ENCODE assay signal across 2 cellular contexts in the genomic region with DNA sequence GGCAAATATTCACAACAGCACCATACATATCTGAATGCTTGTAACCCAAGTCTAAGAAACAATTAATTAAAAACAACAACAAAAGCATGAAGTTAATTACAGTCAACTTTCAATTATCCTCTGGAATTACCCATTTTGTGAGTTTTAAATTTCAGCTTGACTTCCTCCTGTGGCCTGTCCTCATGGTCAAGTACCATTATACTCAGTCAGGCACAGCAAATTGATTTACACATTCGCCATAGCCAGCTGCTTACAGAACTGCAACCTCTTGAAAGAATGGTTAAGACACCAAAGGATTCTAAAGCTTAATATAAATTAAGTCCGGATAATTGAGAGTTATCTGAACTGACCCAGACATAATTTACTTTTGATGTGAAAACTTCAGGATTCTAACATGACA.
TF ChIP-seq lines count a peak whose summit lies in the region.

No MANE protein-coding gene starts in this region.

TF ChIP-seq in GM23338, 12 proteins besides CTCF, POLR2A, EP300 and RAD21:
- TF ChIP-seq REST (IDR thresholded peaks at IDR 0.05; ENCODE audit: unreplicated experiment) (no peak), NANOG (IDR thresholded peaks at IDR 0.05; ENCODE audit: borderline replicate concordance) (no peak), STAT1 (IDR thresholded peaks at IDR 0.05; ENCODE audit: unreplicated experiment) (no peak)
- TF ChIP-seq, protein P1, sequence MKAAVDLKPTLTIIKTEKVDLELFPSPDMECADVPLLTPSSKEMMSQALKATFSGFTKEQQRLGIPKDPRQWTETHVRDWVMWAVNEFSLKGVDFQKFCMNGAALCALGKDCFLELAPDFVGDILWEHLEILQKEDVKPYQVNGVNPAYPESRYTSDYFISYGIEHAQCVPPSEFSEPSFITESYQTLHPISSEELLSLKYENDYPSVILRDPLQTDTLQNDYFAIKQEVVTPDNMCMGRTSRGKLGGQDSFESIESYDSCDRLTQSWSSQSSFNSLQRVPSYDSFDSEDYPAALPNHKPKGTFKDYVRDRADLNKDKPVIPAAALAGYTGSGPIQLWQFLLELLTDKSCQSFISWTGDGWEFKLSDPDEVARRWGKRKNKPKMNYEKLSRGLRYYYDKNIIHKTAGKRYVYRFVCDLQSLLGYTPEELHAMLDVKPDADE (IDR thresholded peaks at IDR 0.05), result no peak

TF ChIP-seq in GM12878, 131 proteins besides CTCF, POLR2A, EP300 and RAD21:
- TF ChIP-seq PRDM15 (CRISPR knock-in tag; IDR thresholded peaks at IDR 0.05) (no peak), KAT2A (conservative IDR thresholded peaks at IDR 0.05; ENCODE audit: control insufficient read depth, low read depth, low read length) (no peak), FOXM1 (IDR thresholded peaks at IDR 0.05; ENCODE audit: low read depth, low read length) (no peak), IRF3 (IDR thresholded peaks at IDR 0.05) (no peak)
